In genomic region chr5:133801955-133802751, GRCh38 we compare ENCODE assay signal across 16 cellular contexts.
A peak's percentile ranks its signal among the peaks of the same experiment; 100 is the strongest.
DNase-seq lines count a peak whose midpoint lies in the region; ATAC-seq and TF ChIP-seq lines count a peak whose summit lies in the region.
"Had no signal": no experiment of that assay in that cellular context is flagged by ENCODE, and none has a peak within 500 bp of the region (broad histone marks: within the 10 kb centered on the region; RNA-seq: fewer than 3 reads in every experiment).

No MANE protein-coding gene starts in this region.

- no peaks in the 10 kb centered on the region for H3K9me3 ChIP-seq in right atrium auricular region

- peak; percentile 26 for DNase-seq in NCI-H1092 treated with DMSO at 0.1 percent for 48 hours (lab: John Stamatoyannopoulos, UW)
- peak; percentile 5 to 34 for DNase-seq in cardiac fibroblast (ENCODE audit: low read depth in 2 of 2)
- peak; percentile 63 for DNase-seq in right atrium auricular region (ENCODE audit: low spot score)
- peak; percentile 4 for DNase-seq in skeletal muscle cell (ENCODE audit: low read depth)
- no peak for DNase-seq in stimulated activated naive CD8-positive, alpha-beta T cell treated with anti-CD3 and anti-CD28 coated beads, Interleukin-15, Interleukin-2, amounts not matched to agents 100 U/mL and 50 U/mL, for 24 hours
- no peak for DNase-seq in NCI-H1105 treated with DMSO at 0.1 percent for 48 hours (lab: John Stamatoyannopoulos, UW)
- no peak for DNase-seq in NCI-H748 treated with DMSO at 0.1 percent for 48 hours (lab: John Stamatoyannopoulos, UW)
- DNase-seq: activated CD4-positive, alpha-beta T cell treated with anti-CD3 and anti-CD28 coated beads, Interleukin-2, amount 10 ng/mL, durations not matched to agents 7 days and 5 days; activated T-cell treated with anti-CD3 and anti-CD28 coated beads, Interleukin-2, amount 50 U/mL, for 1 hour; CD4-positive, CD25-positive, alpha-beta regulatory T cell; GDM1; natural killer cell; NCI-H1436; NCI-H526; RPMI8226 had no signal

- no peak overlapping the region for H3K4me3 ChIP-seq in cardiac fibroblast (replicated peaks in 1 of 2; ENCODE audit: low read depth in 2 of 2, low read length in 2 of 2)
- H3K4me3 ChIP-seq in right atrium auricular region: no peak overlapping the region
- no peak overlapping the region for H3K4me3 ChIP-seq in skeletal muscle cell (ENCODE audit: low read depth, low read length)

- TF ChIP-seq CTCF in cardiac fibroblast (IDR thresholded peaks at IDR 0.05; ENCODE audit: low read depth, low read length) (no peak), right atrium auricular region (IDR thresholded peaks at IDR 0.05) (no peak)

- ATAC-seq in stimulated activated naive CD8-positive, alpha-beta T cell treated with anti-CD3 and anti-CD28 coated beads, Interleukin-15, Interleukin-2, amounts not matched to agents 100 U/mL and 50 U/mL, for 24 hours: no peak
- no peak for ATAC-seq in HG03097 (IDR thresholded peaks at IDR 0.05; ENCODE audit: low FRiP score, unreplicated experiment)
- ATAC-seq: natural killer cell had no signal

- H3K4me1 ChIP-seq in right atrium auricular region: no peaks in the 10 kb centered on the region

- H3K27ac ChIP-seq in right atrium auricular region: no peak overlapping the region

- no peaks in the 10 kb centered on the region for H3K27me3 ChIP-seq in right atrium auricular region

- no peaks in the 10 kb centered on the region for H3K36me3 ChIP-seq in right atrium auricular region

Comparison
In these comparisons a context has a peak if more than half of its experiments do, and no peak if none do; other contexts are left out.
1. DNase-seq: peak in NCI-H1092 treated with DMSO at 0.1 percent for 48 hours (single experiment), cardiac fibroblast (2 of 2), right atrium auricular region (single experiment) and skeletal muscle cell (single experiment); none in stimulated activated naive CD8-positive, alpha-beta T cell treated with anti-CD3 and anti-CD28 coated beads, Interleukin-15, Interleukin-2, amounts not matched to agents 100 U/mL and 50 U/mL, for 24 hours (single experiment), NCI-H1105 treated with DMSO at 0.1 percent for 48 hours (single experiment) and NCI-H748 treated with DMSO at 0.1 percent for 48 hours (single experiment).